28 cellular contexts compared by ENCODE assay signal in genomic region chr11:35902961-35903360, GRCh38.
"Had no signal": no experiment of that assay in that cellular context is flagged by ENCODE, and none has a peak within 500 bp of the region (broad histone marks: within the 10 kb centered on the region; RNA-seq: fewer than 3 reads in every experiment).

No MANE protein-coding gene starts in this region.

- H3K27ac ChIP-seq: neural progenitor cell, ovary, parathyroid adenoma, psoas muscle, right lobe of liver, sigmoid colon, stomach, thoracic aorta, thyroid gland, tibial nerve, upper lobe of left lung, vagina had no signal

- H3K27me3 ChIP-seq: neural progenitor cell, ovary, right lobe of liver, sigmoid colon, stomach, thyroid gland, tibial nerve, upper lobe of left lung, vagina had no signal

- H3K9ac ChIP-seq: neural progenitor cell, parathyroid adenoma had no signal

- H3K4me3 ChIP-seq: neural progenitor cell, ovary, psoas muscle, right lobe of liver, sigmoid colon, stomach, thoracic aorta, thyroid gland, tibial nerve, upper lobe of left lung, vagina had no signal

- H3K4me3 Mint-ChIP-seq: nephron; neural progenitor cell; stimulated activated effector memory CD8-positive, alpha-beta T cell treated with anti-CD3 and anti-CD28 coated beads, Interleukin-12 subunit alpha, Interleukin-12 subunit beta, amount 100 ng/mL, for 72 hours; stimulated activated naive B cell treated with anti-CD40 and anti-IgM and Interleukin-4, amounts not matched to agents 10 μg/mL and 1 μg/mL and 100 μg/mL, for 72 hours; stimulated activated naive CD8-positive, alpha-beta T cell treated with anti-CD3 and anti-CD28 coated beads, Interleukin-15, Interleukin-2, amounts not matched to agents 100 ng/mL and 50 ng/mL, for 24 hours had no signal

- ATAC-seq: psoas muscle; right cardiac atrium; right lobe of liver; stimulated activated effector memory CD8-positive, alpha-beta T cell treated with anti-CD3 and anti-CD28 coated beads, Interleukin-12 subunit alpha, Interleukin-12 subunit beta, amount 100 ng/mL, for 72 hours; stimulated activated naive B cell treated with anti-CD40 and anti-IgM and Interleukin-4, amounts not matched to agents 10 μg/mL and 1 μg/mL and 100 μg/mL, for 72 hours had no signal

- FAIRE-seq: small intestine, urothelium cell line had no signal

- H3K4me1 ChIP-seq: neural progenitor cell, parathyroid adenoma, psoas muscle, right lobe of liver, thyroid gland had no signal

- H3K4me1 Mint-ChIP-seq: stimulated activated effector memory CD8-positive, alpha-beta T cell treated with anti-CD3 and anti-CD28 coated beads, Interleukin-12 subunit alpha, Interleukin-12 subunit beta, amount 100 ng/mL, for 72 hours; stimulated activated naive B cell treated with anti-CD40 and anti-IgM and Interleukin-4, amounts not matched to agents 10 μg/mL and 1 μg/mL and 100 μg/mL, for 72 hours had no signal

- H3K4me2 ChIP-seq: neural progenitor cell had no signal

- H2AFZ ChIP-seq: neural progenitor cell, parathyroid adenoma had no signal

- H3K36me3 ChIP-seq: neural progenitor cell, ovary, right lobe of liver, sigmoid colon, stomach, thoracic aorta, thyroid gland, tibial nerve, upper lobe of left lung, vagina had no signal

- H3K27me3 Mint-ChIP-seq: progenitor cell of endocrine pancreas had no signal

- H3K36me3 Mint-ChIP-seq: neural progenitor cell; stimulated activated effector memory CD8-positive, alpha-beta T cell treated with anti-CD3 and anti-CD28 coated beads, Interleukin-12 subunit alpha, Interleukin-12 subunit beta, amount 100 ng/mL, for 72 hours had no signal

- DNase-seq: occipital lobe; ovary; posterior cingulate gyrus; psoas muscle; right cardiac atrium; right lobe of liver; sigmoid colon; small intestine; stimulated activated CD4-positive, alpha-beta T cell treated with anti-CD3 and anti-CD28 coated beads, Interleukin-15, amount 100 ng/mL, for 24 hours; stimulated activated CD4-positive, alpha-beta T cell treated with anti-CD3 and anti-CD28 coated beads, Interleukin-2, amount 100 ng/mL, for 24 hours; stimulated activated CD4-positive, alpha-beta T cell treated with anti-CD3 and anti-CD28 coated beads, Interleukin-2, amount 100 ng/mL, for 48 hours; stimulated activated CD4-positive, alpha-beta T cell treated with anti-CD3 and anti-CD28 coated beads, Interleukin-4, amount 100 ng/mL, for 24 hours; stimulated activated naive B cell treated with anti-CD40 and anti-IgM and Interleukin-4, amounts not matched to agents 10 μg/mL and 1 μg/mL and 100 μg/mL, for 72 hours; stimulated activated naive CD4-positive, alpha-beta T cell treated with Interleukin-2 at 50 U/mL for 16 hours; stomach; thyroid gland; trophoblast cell had no signal

- H3K79me2 ChIP-seq: parathyroid adenoma had no signal

- H3K27ac Mint-ChIP-seq: nephron; neural progenitor cell; progenitor cell of endocrine pancreas; stimulated activated effector memory CD8-positive, alpha-beta T cell treated with anti-CD3 and anti-CD28 coated beads, Interleukin-12 subunit alpha, Interleukin-12 subunit beta, amount 100 ng/mL, for 72 hours; stimulated activated naive B cell treated with anti-CD40 and anti-IgM and Interleukin-4, amounts not matched to agents 10 μg/mL and 1 μg/mL and 100 μg/mL, for 72 hours; stimulated activated naive CD8-positive, alpha-beta T cell treated with anti-CD3 and anti-CD28 coated beads, Interleukin-15, Interleukin-2, amounts not matched to agents 100 ng/mL and 50 ng/mL, for 24 hours had no signal

- H3K9me3 ChIP-seq: ovary, thyroid gland had no signal
